Comparison of ENCODE assay signal across 15 cellular contexts in the genomic region with DNA sequence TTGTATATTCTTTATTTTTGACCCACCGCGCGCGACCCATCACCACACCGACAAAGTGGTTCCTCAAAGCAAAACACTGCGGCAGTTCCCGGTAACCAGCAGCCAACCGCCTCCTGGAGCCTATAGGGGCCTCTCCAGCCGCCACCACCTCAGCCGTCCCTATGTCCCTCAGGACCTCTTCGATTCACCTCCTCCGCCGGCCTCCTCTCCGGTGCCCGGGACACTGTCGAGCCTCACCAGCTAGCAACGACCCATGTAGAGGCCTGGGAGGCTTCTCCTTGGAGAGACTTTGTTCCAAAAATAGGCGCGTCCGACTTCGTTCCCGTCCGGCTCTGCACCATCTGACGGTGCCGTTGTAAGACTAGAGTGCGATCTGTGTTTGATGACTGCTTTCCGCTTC.
A peak's percentile ranks its signal among the peaks of the same experiment; 100 is the strongest.
DNase-seq lines count a peak whose midpoint lies in the region; ATAC-seq, FAIRE-seq and TF ChIP-seq lines count a peak whose summit lies in the region.
"Had no signal": no experiment of that assay in that cellular context is flagged by ENCODE, and none has a peak within 500 bp of the region (broad histone marks: within the 10 kb centered on the region; RNA-seq: fewer than 3 reads in every experiment).

No MANE protein-coding gene starts in this region.

- DNase-seq in DMS114 treated with DMSO at 0.1 percent for 48 hours (lab: John Stamatoyannopoulos, UW; ENCODE audit: unreplicated experiment) (peak; percentile 78), HL-60 (ENCODE audit: low read depth in 1 of 2, low spot score in 1 of 2) (peak in 1 of 2 experiments; percentile 11), WTC11 (ENCODE audit: low spot score) (peak; percentile 29), kidney (peak; percentile 66), suprapubic skin (ENCODE audit: low spot score in 2 of 2) (no peak)
- no peak for DNase-seq in activated CD4-positive, alpha-beta T cell treated with anti-CD3 and anti-CD28 coated beads, Interleukin-2, amount 50 U/mL, for 48 hours
- DNase-seq in activated T-cell treated with anti-CD3 and anti-CD28 coated beads, Interleukin-2, amount 50 U/mL, for 1 hour, result no peak
- DNase-seq: NCI-H1105, NCI-H187, Right ventricle myocardium superior had no signal

- CTCF ChIA-PET in WTC11 (lab: Charles Lee), result no interaction called here

- H3K27ac Mint-ChIP-seq in WTC11, result no peak overlapping the region
- H3K27ac Mint-ChIP-seq: IgD-negative memory B cell had no signal

- H3K27me3 Mint-ChIP-seq in WTC11 (ENCODE audit: low read depth), result no peaks in the 10 kb centered on the region
- H3K27me3 Mint-ChIP-seq: CD8-positive, alpha-beta memory T cell; IgD-negative memory B cell had no signal

- H3K27me3 ChIP-seq in HL-60 (ENCODE audit: insufficient read depth, poor library complexity, severe bottlenecking) (no peaks in the 10 kb centered on the region), suprapubic skin (no peaks in the 10 kb centered on the region)
- H3K27me3 ChIP-seq: BLaER1 had no signal

- no peaks in the 10 kb centered on the region for H3K36me3 Mint-ChIP-seq in WTC11
- H3K36me3 Mint-ChIP-seq: CD8-positive, alpha-beta memory T cell; IgD-negative memory B cell had no signal

- FAIRE-seq in kidney (lab: Jason Lieb, UNC), result no peak

- ATAC-seq in WTC11 (peak; percentile 79), GM21381 (IDR thresholded peaks at IDR 0.05; ENCODE audit: unreplicated experiment) (no peak)

- H3K4me1 ChIP-seq in kidney (ENCODE audit: control insufficient read depth in 1 of 2, insufficient read depth in 1 of 2, low read depth in 1 of 2, low read length in 2 of 2) (no peaks in the 10 kb centered on the region), suprapubic skin (no peaks in the 10 kb centered on the region)
- H3K4me1 ChIP-seq: BLaER1, HAP-1 had no signal

- WGBS in suprapubic skin, result 84% methylated on average over 27 of the region's 27 CpGs

- TF ChIP-seq POLR2A in suprapubic skin (IDR thresholded peaks at IDR 0.05), result no peak

- H3K4me1 Mint-ChIP-seq in WTC11, result no peaks in the 10 kb centered on the region
- H3K4me1 Mint-ChIP-seq: CD8-positive, alpha-beta memory T cell; IgD-negative memory B cell had no signal

- H3K4me3 ChIP-seq in HL-60 (replicated peaks; ENCODE audit: insufficient read depth, low read length) (peak overlapping the region; percentile 15; the same call in 1 of the 2 replicates), kidney (ENCODE audit: low read length in 2 of 2) (no peak overlapping the region), suprapubic skin (no peak overlapping the region)
- H3K4me3 ChIP-seq: BLaER1, HAP-1 had no signal

- no peak for TF ChIP-seq EP300 in suprapubic skin (IDR thresholded peaks at IDR 0.05)

- no peak overlapping the region for H3K4me3 Mint-ChIP-seq in WTC11
- H3K4me3 Mint-ChIP-seq: CD8-positive, alpha-beta memory T cell; IgD-negative memory B cell had no signal

- H3K36me3 ChIP-seq in kidney (ENCODE audit: control insufficient read depth in 1 of 2, insufficient read depth in 2 of 2, low read length in 2 of 2) (no peaks in the 10 kb centered on the region), suprapubic skin (no peaks in the 10 kb centered on the region)
- H3K36me3 ChIP-seq: BLaER1, HAP-1 had no signal

- H3K27ac ChIP-seq in HL-60 (replicated peaks) (no peak overlapping the region), kidney (ENCODE audit: low read depth in 2 of 2, low read length in 2 of 2) (no peak overlapping the region), suprapubic skin (no peak overlapping the region)
- H3K27ac ChIP-seq: BLaER1 had no signal

- POLR2A ChIA-PET in WTC11 (lab: Charles Lee), result no interaction called here

- no peak overlapping the region for H3K9ac ChIP-seq in kidney (ENCODE audit: low read length in 2 of 2)
- H3K9ac ChIP-seq: BLaER1 had no signal

- intact Hi-C loops in kidney (cut with DNase I), result no loop called here

- TF ChIP-seq CTCF in HL-60 (IDR thresholded peaks at IDR 0.05; ENCODE audit: insufficient read depth, low read length) (no peak), WTC11 (IDR thresholded peaks at IDR 0.05) (no peak), kidney (IDR thresholded peaks at IDR 0.05; ENCODE audit: borderline replicate concordance, extremely low read depth, insufficient read depth) (no peak), suprapubic skin (IDR thresholded peaks at IDR 0.05) (no peak)

- no peaks in the 10 kb centered on the region for H3K9me3 Mint-ChIP-seq in WTC11

- H3K9me3 ChIP-seq in kidney (ENCODE audit: control insufficient read depth in 1 of 2, low read length in 2 of 2) (no peaks in the 10 kb centered on the region), suprapubic skin (no peaks in the 10 kb centered on the region)
- H3K9me3 ChIP-seq: BLaER1, HAP-1 had no signal

TF ChIP-seq in WTC11, 78 proteins besides CTCF, POLR2A, EP300 and RAD21 (continues in another document):
- TF ChIP-seq NFE2L1 (CRISPR knock-in tag; IDR thresholded peaks at IDR 0.05) (no peak), ZNF232 (CRISPR knock-in tag; IDR thresholded peaks at IDR 0.05) (no peak), ZNF138 (CRISPR knock-in tag; conservative IDR thresholded peaks at IDR 0.05) (no peak), ZNF396 (CRISPR knock-in tag; IDR thresholded peaks at IDR 0.05; ENCODE audit: borderline replicate concordance) (no peak), NR1H2 (CRISPR knock-in tag; IDR thresholded peaks at IDR 0.05) (no peak), ETV6 (CRISPR knock-in tag; IDR thresholded peaks at IDR 0.05) (no peak), JUN (CRISPR knock-in tag; IDR thresholded peaks at IDR 0.05) (no peak), TP53 (CRISPR knock-in tag; IDR thresholded peaks at IDR 0.05) (no peak), ZNF121 (CRISPR knock-in tag; IDR thresholded peaks at IDR 0.05) (no peak), ZBTB21 (CRISPR knock-in tag; IDR thresholded peaks at IDR 0.05; ENCODE audit: borderline replicate concordance) (no peak), ZNF671 (CRISPR knock-in tag; IDR thresholded peaks at IDR 0.05) (no peak)
- TF ChIP-seq, protein P1, sequence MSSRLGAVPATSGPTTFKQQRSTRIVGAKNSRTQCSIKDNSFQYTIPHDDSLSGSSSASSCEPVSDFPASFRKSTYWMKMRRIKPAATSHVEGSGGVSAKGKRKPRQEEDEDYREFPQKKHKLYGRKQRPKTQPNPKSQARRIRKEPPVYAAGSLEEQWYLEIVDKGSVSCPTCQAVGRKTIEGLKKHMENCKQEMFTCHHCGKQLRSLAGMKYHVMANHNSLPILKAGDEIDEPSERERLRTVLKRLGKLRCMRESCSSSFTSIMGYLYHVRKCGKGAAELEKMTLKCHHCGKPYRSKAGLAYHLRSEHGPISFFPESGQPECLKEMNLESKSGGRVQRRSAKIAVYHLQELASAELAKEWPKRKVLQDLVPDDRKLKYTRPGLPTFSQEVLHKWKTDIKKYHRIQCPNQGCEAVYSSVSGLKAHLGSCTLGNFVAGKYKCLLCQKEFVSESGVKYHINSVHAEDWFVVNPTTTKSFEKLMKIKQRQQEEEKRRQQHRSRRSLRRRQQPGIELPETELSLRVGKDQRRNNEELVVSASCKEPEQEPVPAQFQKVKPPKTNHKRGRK (CRISPR knock-in tag; IDR thresholded peaks at IDR 0.05; ENCODE audit: borderline replicate concordance), result no peak
- TF ChIP-seq, protein P2, sequence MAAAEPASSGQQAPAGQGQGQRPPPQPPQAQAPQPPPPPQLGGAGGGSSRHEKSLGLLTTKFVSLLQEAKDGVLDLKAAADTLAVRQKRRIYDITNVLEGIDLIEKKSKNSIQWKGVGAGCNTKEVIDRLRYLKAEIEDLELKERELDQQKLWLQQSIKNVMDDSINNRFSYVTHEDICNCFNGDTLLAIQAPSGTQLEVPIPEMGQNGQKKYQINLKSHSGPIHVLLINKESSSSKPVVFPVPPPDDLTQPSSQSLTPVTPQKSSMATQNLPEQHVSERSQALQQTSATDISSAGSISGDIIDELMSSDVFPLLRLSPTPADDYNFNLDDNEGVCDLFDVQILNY (CRISPR knock-in tag; IDR thresholded peaks at IDR 0.05), result no peak
- TF ChIP-seq, protein P3, sequence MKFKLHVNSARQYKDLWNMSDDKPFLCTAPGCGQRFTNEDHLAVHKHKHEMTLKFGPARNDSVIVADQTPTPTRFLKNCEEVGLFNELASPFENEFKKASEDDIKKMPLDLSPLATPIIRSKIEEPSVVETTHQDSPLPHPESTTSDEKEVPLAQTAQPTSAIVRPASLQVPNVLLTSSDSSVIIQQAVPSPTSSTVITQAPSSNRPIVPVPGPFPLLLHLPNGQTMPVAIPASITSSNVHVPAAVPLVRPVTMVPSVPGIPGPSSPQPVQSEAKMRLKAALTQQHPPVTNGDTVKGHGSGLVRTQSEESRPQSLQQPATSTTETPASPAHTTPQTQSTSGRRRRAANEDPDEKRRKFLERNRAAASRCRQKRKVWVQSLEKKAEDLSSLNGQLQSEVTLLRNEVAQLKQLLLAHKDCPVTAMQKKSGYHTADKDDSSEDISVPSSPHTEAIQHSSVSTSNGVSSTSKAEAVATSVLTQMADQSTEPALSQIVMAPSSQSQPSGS (CRISPR knock-in tag; IDR thresholded peaks at IDR 0.05; ENCODE audit: borderline replicate concordance, low read depth), result no peak
- TF ChIP-seq, protein P4, sequence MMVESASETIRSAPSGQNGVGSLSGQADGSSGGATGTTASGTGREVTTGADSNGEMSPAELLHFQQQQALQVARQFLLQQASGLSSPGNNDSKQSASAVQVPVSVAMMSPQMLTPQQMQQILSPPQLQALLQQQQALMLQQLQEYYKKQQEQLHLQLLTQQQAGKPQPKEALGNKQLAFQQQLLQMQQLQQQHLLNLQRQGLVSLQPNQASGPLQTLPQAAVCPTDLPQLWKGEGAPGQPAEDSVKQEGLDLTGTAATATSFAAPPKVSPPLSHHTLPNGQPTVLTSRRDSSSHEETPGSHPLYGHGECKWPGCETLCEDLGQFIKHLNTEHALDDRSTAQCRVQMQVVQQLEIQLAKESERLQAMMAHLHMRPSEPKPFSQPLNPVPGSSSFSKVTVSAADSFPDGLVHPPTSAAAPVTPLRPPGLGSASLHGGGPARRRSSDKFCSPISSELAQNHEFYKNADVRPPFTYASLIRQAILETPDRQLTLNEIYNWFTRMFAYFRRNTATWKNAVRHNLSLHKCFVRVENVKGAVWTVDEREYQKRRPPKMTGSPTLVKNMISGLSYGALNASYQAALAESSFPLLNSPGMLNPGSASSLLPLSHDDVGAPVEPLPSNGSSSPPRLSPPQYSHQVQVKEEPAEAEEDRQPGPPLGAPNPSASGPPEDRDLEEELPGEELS (CRISPR knock-in tag; IDR thresholded peaks at IDR 0.05), result no peak

Comparison
In these comparisons a context has a peak if more than half of its experiments do, and no peak if none do; other contexts are left out.
1. DNase-seq: peak in DMS114 treated with DMSO at 0.1 percent for 48 hours (single experiment), WTC11 (single experiment) and kidney (single experiment); none in activated CD4-positive, alpha-beta T cell treated with anti-CD3 and anti-CD28 coated beads, Interleukin-2, amount 50 U/mL, for 48 hours (0 of 2), activated T-cell treated with anti-CD3 and anti-CD28 coated beads, Interleukin-2, amount 50 U/mL, for 1 hour (single experiment) and suprapubic skin (0 of 2).